Comparison of ENCODE assay signal across 8 cellular contexts in genomic region chr19:3108775-3109174, GRCh38. TPM values are rescaled to one million over a fixed set of nuclear protein-coding genes. Genes with fewer than 3 reads are reported as not detected.
DNase-seq lines count a peak whose midpoint lies in the region; ATAC-seq, FAIRE-seq and TF ChIP-seq lines count a peak whose summit lies in the region.

No MANE protein-coding gene starts in this region.

- DNase-seq in AG20443 (ENCODE audit: low spot score) (peak; percentile 73), H4 (ENCODE audit: low spot score) (peak; percentile 48), NOMO-1 (lab: John Stamatoyannopoulos, UW; ENCODE audit: unreplicated experiment in 2 of 2) (peak; percentile 30 to 59), endothelial cell of umbilical vein (ENCODE audit: low read depth, low spot score) (peak; percentile 62), suprapubic skin (ENCODE audit: low spot score in 2 of 2) (peak in 1 of 2 donors; percentile 80)
- peak; percentile 81 for DNase-seq in activated CD8-positive, alpha-beta memory T cell treated with anti-CD3 and anti-CD28 coated beads, Interleukin-2, amount 10 ng/mL, durations not matched to agents 7 days and 5 days
- peak; percentile 82 for DNase-seq in natural killer cell treated with Interleukin-12 subunit alpha and Interleukin-12 subunit beta and Interleukin-15 and Interleukin-18, amount 100 ng/mL, for 72 hours (ENCODE audit: low spot score)

- no peaks in the 10 kb centered on the region for H3K9me3 Mint-ChIP-seq in activated CD8-positive, alpha-beta memory T cell treated with anti-CD3 and anti-CD28 coated beads, Interleukin-2, amount 10 ng/mL, durations not matched to agents 7 days and 5 days (ENCODE audit: low read depth)
- no peaks in the 10 kb centered on the region for H3K9me3 Mint-ChIP-seq in natural killer cell treated with Interleukin-12 subunit alpha and Interleukin-12 subunit beta and Interleukin-15 and Interleukin-18, amount 100 ng/mL, for 72 hours

- H3K27me3 ChIP-seq in endothelial cell of umbilical vein (ENCODE audit: control insufficient read depth in 2 of 2, insufficient read depth in 2 of 2, low read length in 2 of 2) (no peaks in the 10 kb centered on the region), suprapubic skin (no peaks in the 10 kb centered on the region)

- ATAC-seq in activated CD8-positive, alpha-beta memory T cell treated with anti-CD3 and anti-CD28 coated beads, Interleukin-2, amount 10 ng/mL, durations not matched to agents 7 days and 5 days, result peak; percentile 84
- ATAC-seq in natural killer cell treated with Interleukin-12 subunit alpha and Interleukin-12 subunit beta and Interleukin-15 and Interleukin-18, amount 100 ng/mL, for 72 hours, result peak; percentile 59 to 66
- ATAC-seq in GM18520 (IDR thresholded peaks at IDR 0.05; ENCODE audit: unreplicated experiment), result no peak

- H3K4me3 Mint-ChIP-seq in activated CD8-positive, alpha-beta memory T cell treated with anti-CD3 and anti-CD28 coated beads, Interleukin-2, amount 10 ng/mL, durations not matched to agents 7 days and 5 days, result no peak overlapping the region
- H3K4me3 Mint-ChIP-seq in natural killer cell treated with Interleukin-12 subunit alpha and Interleukin-12 subunit beta and Interleukin-15 and Interleukin-18, amount 100 ng/mL, for 72 hours, result no peak overlapping the region

- no peaks in the 10 kb centered on the region for H4K20me1 ChIP-seq in endothelial cell of umbilical vein (replicated peaks; ENCODE audit: control insufficient read depth, extremely low read depth, insufficient read depth, low read length)

- peak; percentile 73 for FAIRE-seq in endothelial cell of umbilical vein (lab: Jason Lieb, UNC)

- no peak for TF ChIP-seq EP300 in suprapubic skin (IDR thresholded peaks at IDR 0.05)

- H2AFZ ChIP-seq in endothelial cell of umbilical vein (ENCODE audit: low read depth, low read length), result no peak overlapping the region

- intact Hi-C loops in endothelial cell of umbilical vein (cut with micrococcal nuclease), result loop anchor here (1.0 kb wide), 3 partner anchors 13 to 146 kb away; no protein-coding TSS in a partner anchor

- H3K27me3 Mint-ChIP-seq in activated CD8-positive, alpha-beta memory T cell treated with anti-CD3 and anti-CD28 coated beads, Interleukin-2, amount 10 ng/mL, durations not matched to agents 7 days and 5 days, result no peaks in the 10 kb centered on the region
- peaks cover 0 to 3% of the 10 kb centered on the region in 2 donors for H3K27me3 Mint-ChIP-seq in natural killer cell treated with Interleukin-12 subunit alpha and Interleukin-12 subunit beta and Interleukin-15 and Interleukin-18, amount 100 ng/mL, for 72 hours

- WGBS in suprapubic skin, result no CpG with 5 or more reads among the region's 5 CpGs

- dilution Hi-C loops in endothelial cell of umbilical vein (cut with MboI; ENCODE audit: extremely low pct_ligation_motif_present, low sequenced_read_pairs), result no loop called here

- H3K36me3 ChIP-seq in endothelial cell of umbilical vein (ENCODE audit: control insufficient read depth in 2 of 2, extremely low read depth in 1 of 2, insufficient read depth in 2 of 2, low read length in 2 of 2) (peaks cover 0 to 11% of the 10 kb centered on the region in 2 experiments), suprapubic skin (peaks cover 28% of the 10 kb centered on the region)

- TF ChIP-seq CTCF in endothelial cell of umbilical vein (IDR thresholded peaks at IDR 0.05; ENCODE audit: extremely low read depth in 1 of 2, insufficient read depth in 1 of 2, low read depth in 1 of 2, low read length in 2 of 2), result peak; percentile 85 to 93
- peak; percentile 58 to 87 for TF ChIP-seq CTCF in suprapubic skin (IDR thresholded peaks at IDR 0.05)

- no peaks in the 10 kb centered on the region for H3K36me3 Mint-ChIP-seq in activated CD8-positive, alpha-beta memory T cell treated with anti-CD3 and anti-CD28 coated beads, Interleukin-2, amount 10 ng/mL, durations not matched to agents 7 days and 5 days
- no peaks in the 10 kb centered on the region for H3K36me3 Mint-ChIP-seq in natural killer cell treated with Interleukin-12 subunit alpha and Interleukin-12 subunit beta and Interleukin-15 and Interleukin-18, amount 100 ng/mL, for 72 hours

- H3K4me1 ChIP-seq in endothelial cell of umbilical vein (ENCODE audit: control insufficient read depth, extremely low read depth, insufficient read depth, low read length), result no peaks in the 10 kb centered on the region
- peaks cover 37% of the 10 kb centered on the region for H3K4me1 ChIP-seq in suprapubic skin

- peaks cover 86% of the 10 kb centered on the region for H3K79me2 ChIP-seq in endothelial cell of umbilical vein (ENCODE audit: control insufficient read depth, insufficient read depth, low read length)

- CTCF ChIA-PET in activated CD8-positive, alpha-beta memory T cell treated with anti-CD3 and anti-CD28 coated beads, Interleukin-2, amount 10 ng/mL, durations not matched to agents 7 days and 5 days (lab: Charles Lee), result interaction anchor here (0.6 to 5.6 kb wide), 36 partner anchors 8 to 643 kb away, joined by 3 to 51 read pairs (median 4); partner anchors contain the start of genes GNA11, GNA15 and TLE5
- CTCF ChIA-PET in endothelial cell of umbilical vein (lab: Charles Lee), result interaction anchor here (0.5 to 2.1 kb wide), 33 partner anchors 8 to 324 kb away, joined by 3 to 44 read pairs (median 6); partner anchors contain the start of genes GNA11, THOP1 and ZNF57

- H3K4me2 ChIP-seq in endothelial cell of umbilical vein (ENCODE audit: insufficient read depth, low read length), result no peak overlapping the region

- H3K9me3 ChIP-seq in endothelial cell of umbilical vein (replicated peaks; ENCODE audit: control insufficient read depth, insufficient read depth, low read length) (no peaks in the 10 kb centered on the region), suprapubic skin (no peaks in the 10 kb centered on the region)

- TF ChIP-seq POLR2A in endothelial cell of umbilical vein (IDR thresholded peaks at IDR 0.05; ENCODE audit: low read depth, low read length) (no peak), suprapubic skin (IDR thresholded peaks at IDR 0.05) (no peak)

- H3K4me3 ChIP-seq in endothelial cell of umbilical vein (replicated peaks in 1 of 3; ENCODE audit: insufficient read depth in 1 of 3, low read depth in 1 of 3, low read length in 3 of 3) (no peak overlapping the region), suprapubic skin (no peak overlapping the region)

- no peaks in the 10 kb centered on the region for H3K9me1 ChIP-seq in endothelial cell of umbilical vein (replicated peaks; ENCODE audit: control insufficient read depth, extremely low read depth, insufficient read depth, low read length)

- POLR2A ChIA-PET in endothelial cell of umbilical vein (lab: Charles Lee), result no interaction called here

- no peak overlapping the region for H3K9ac ChIP-seq in endothelial cell of umbilical vein (replicated peaks; ENCODE audit: extremely low read depth, insufficient read depth, low read length)

- H3K27ac Mint-ChIP-seq in activated CD8-positive, alpha-beta memory T cell treated with anti-CD3 and anti-CD28 coated beads, Interleukin-2, amount 10 ng/mL, durations not matched to agents 7 days and 5 days, result no peak overlapping the region
- peak overlapping the region in 1 of 2 donors; percentile 89 for H3K27ac Mint-ChIP-seq in natural killer cell treated with Interleukin-12 subunit alpha and Interleukin-12 subunit beta and Interleukin-15 and Interleukin-18, amount 100 ng/mL, for 72 hours

- BruUV-seq in endothelial cell of umbilical vein (replicated peaks; lab: Mats Ljungman, UMichigan), result no TSS peak

- H3K27ac ChIP-seq in endothelial cell of umbilical vein (ENCODE audit: insufficient read depth, low read depth, low read length) (no peak overlapping the region), suprapubic skin (no peak overlapping the region)

- H3K4me1 Mint-ChIP-seq in activated CD8-positive, alpha-beta memory T cell treated with anti-CD3 and anti-CD28 coated beads, Interleukin-2, amount 10 ng/mL, durations not matched to agents 7 days and 5 days, result peaks cover 9% of the 10 kb centered on the region
- peaks cover 7 to 10% of the 10 kb centered on the region in 2 donors for H3K4me1 Mint-ChIP-seq in natural killer cell treated with Interleukin-12 subunit alpha and Interleukin-12 subunit beta and Interleukin-15 and Interleukin-18, amount 100 ng/mL, for 72 hours (ENCODE audit: low read depth in 2 of 2)

RNA-seq across cellular contexts. Expression of gene GNA11, which starts 14.6 kb away (rescaled TPM):
- 16.5 and 20.5 TPM in 2 replicates for total RNA-seq in H4 (2014; rRNA removed; shearing (Covaris generic))
- 1 to 10 TPM in 1 of 2 experiments, under 1 TPM in 1; 0.50 to 1.2 TPM for total RNA-seq in activated CD8-positive, alpha-beta memory T cell treated with anti-CD3 and anti-CD28 coated beads, Interleukin-2, amount 10 ng/mL, durations not matched to agents 7 days and 5 days
- 76.8 and 78.1 TPM in 2 replicates for total RNA-seq in endothelial cell of umbilical vein
- 34.7 and 35.1 TPM in 2 replicates for polyA plus RNA-seq in endothelial cell of umbilical vein
- 48.9 and 52.2 TPM in 2 replicates for polyA plus RNA-seq in endothelial cell of umbilical vein (2011; cell fraction: cytosol; rRNA removed)
- polyA plus RNA-seq in endothelial cell of umbilical vein (2011; cell fraction: nucleus; rRNA removed), result 40.1 and 41.4 TPM in 2 replicates
- 54.2 and 62.8 TPM in 2 replicates for polyA plus RNA-seq in endothelial cell of umbilical vein (2012)
- polyA minus RNA-seq in endothelial cell of umbilical vein, result 43.7 and 51.4 TPM in 2 replicates
- 18.5 TPM for polyA minus RNA-seq in endothelial cell of umbilical vein (2011; cell fraction: cytosol; rRNA and poly(A)+ RNA removed)
- polyA minus RNA-seq in endothelial cell of umbilical vein (2011; cell fraction: nucleus; rRNA and poly(A)+ RNA removed), result 13.8 and 21.1 TPM in 2 replicates
- total RNA-seq in natural killer cell treated with Interleukin-12 subunit alpha and Interleukin-12 subunit beta and Interleukin-15 and Interleukin-18, amount 100 ng/mL, for 72 hours, result 1 to 10 TPM in 1 of 2 donors, under 1 TPM in 1; 1.00 to 1.3 TPM
- 10 to 100 TPM; 49.9 to 76.2 (median 57.1) TPM for total RNA-seq in suprapubic skin

RNA-seq across cellular contexts. Expression of gene GNA15, which starts 27.1 kb away (rescaled TPM):
- total RNA-seq in H4 (2014; rRNA removed; shearing (Covaris generic)), result not detected in 2 replicates
- 10 to 100 TPM; 23.7 to 39.8 TPM for total RNA-seq in activated CD8-positive, alpha-beta memory T cell treated with anti-CD3 and anti-CD28 coated beads, Interleukin-2, amount 10 ng/mL, durations not matched to agents 7 days and 5 days
- total RNA-seq in endothelial cell of umbilical vein (not detected in 2 replicates), suprapubic skin (100 to 1,000 TPM in 1 of 4 donors, 10 to 100 TPM in 3; 29.9 to 117 (median 85.0) TPM)
- polyA plus RNA-seq in endothelial cell of umbilical vein, result 0.10 and 0.17 TPM in 2 replicates
- polyA plus RNA-seq in endothelial cell of umbilical vein (2011; cell fraction: cytosol; rRNA removed), result 0.15 and 0.20 TPM in 2 replicates
- polyA plus RNA-seq in endothelial cell of umbilical vein (2011; cell fraction: nucleus; rRNA removed), result 0.25 and 0.36 TPM in 2 replicates
- 0.20 and 0.24 TPM in 2 replicates for polyA plus RNA-seq in endothelial cell of umbilical vein (2012)
- polyA minus RNA-seq in endothelial cell of umbilical vein, result not detected in 2 replicates
- 0.92 TPM for polyA minus RNA-seq in endothelial cell of umbilical vein (2011; cell fraction: cytosol; rRNA and poly(A)+ RNA removed)
- polyA minus RNA-seq in endothelial cell of umbilical vein (2011; cell fraction: nucleus; rRNA and poly(A)+ RNA removed), result 0.34 and 0.48 TPM in 2 replicates
- 10 to 100 TPM; 22.2 to 33.3 TPM for total RNA-seq in natural killer cell treated with Interleukin-12 subunit alpha and Interleukin-12 subunit beta and Interleukin-15 and Interleukin-18, amount 100 ng/mL, for 72 hours

RNA-seq across cellular contexts. Expression of gene TLE5, which starts 46.5 kb away (rescaled TPM):
- total RNA-seq in H4 (2014; rRNA removed; shearing (Covaris generic)), result 136 and 167 TPM in 2 replicates
- total RNA-seq in activated CD8-positive, alpha-beta memory T cell treated with anti-CD3 and anti-CD28 coated beads, Interleukin-2, amount 10 ng/mL, durations not matched to agents 7 days and 5 days, result 100 to 1,000 TPM; 508 to 583 TPM
- 393 and 394 TPM in 2 replicates for total RNA-seq in endothelial cell of umbilical vein
- 574 and 716 TPM in 2 replicates for polyA plus RNA-seq in endothelial cell of umbilical vein
- 342 and 469 TPM in 2 replicates for polyA plus RNA-seq in endothelial cell of umbilical vein (2011; cell fraction: cytosol; rRNA removed)
- polyA plus RNA-seq in endothelial cell of umbilical vein (2011; cell fraction: nucleus; rRNA removed), result 404 and 491 TPM in 2 replicates
- polyA plus RNA-seq in endothelial cell of umbilical vein (2012), result 384 and 600 TPM in 2 replicates
- 371 and 416 TPM in 2 replicates for polyA minus RNA-seq in endothelial cell of umbilical vein
- 404 TPM for polyA minus RNA-seq in endothelial cell of umbilical vein (2011; cell fraction: cytosol; rRNA and poly(A)+ RNA removed)
- polyA minus RNA-seq in endothelial cell of umbilical vein (2011; cell fraction: nucleus; rRNA and poly(A)+ RNA removed), result 69.0 and 101 TPM in 2 replicates
- total RNA-seq in natural killer cell treated with Interleukin-12 subunit alpha and Interleukin-12 subunit beta and Interleukin-15 and Interleukin-18, amount 100 ng/mL, for 72 hours, result 100 to 1,000 TPM; 242 to 309 TPM
- total RNA-seq in suprapubic skin, result 100 to 1,000 TPM; 339 to 403 (median 382) TPM

Comparison
In these comparisons a context has a peak if more than half of its experiments do, and no peak if none do; other contexts are left out.
1. RNA of gene GNA15, which starts 27.1 kb away (total RNA-seq): 29.9 to 117 TPM in suprapubic skin, 23.7 to 39.8 TPM in activated CD8-positive, alpha-beta memory T cell treated with anti-CD3 and anti-CD28 coated beads, Interleukin-2, amount 10 ng/mL, durations not matched to agents 7 days and 5 days and 22.2 to 33.3 TPM in natural killer cell treated with Interleukin-12 subunit alpha and Interleukin-12 subunit beta and Interleukin-15 and Interleukin-18, amount 100 ng/mL, for 72 hours; not detected in endothelial cell of umbilical vein and not detected in H4; every median in the first group is over 10 times any median in the second.